ENCODE assay signal across 22 cellular contexts in the genomic region with DNA sequence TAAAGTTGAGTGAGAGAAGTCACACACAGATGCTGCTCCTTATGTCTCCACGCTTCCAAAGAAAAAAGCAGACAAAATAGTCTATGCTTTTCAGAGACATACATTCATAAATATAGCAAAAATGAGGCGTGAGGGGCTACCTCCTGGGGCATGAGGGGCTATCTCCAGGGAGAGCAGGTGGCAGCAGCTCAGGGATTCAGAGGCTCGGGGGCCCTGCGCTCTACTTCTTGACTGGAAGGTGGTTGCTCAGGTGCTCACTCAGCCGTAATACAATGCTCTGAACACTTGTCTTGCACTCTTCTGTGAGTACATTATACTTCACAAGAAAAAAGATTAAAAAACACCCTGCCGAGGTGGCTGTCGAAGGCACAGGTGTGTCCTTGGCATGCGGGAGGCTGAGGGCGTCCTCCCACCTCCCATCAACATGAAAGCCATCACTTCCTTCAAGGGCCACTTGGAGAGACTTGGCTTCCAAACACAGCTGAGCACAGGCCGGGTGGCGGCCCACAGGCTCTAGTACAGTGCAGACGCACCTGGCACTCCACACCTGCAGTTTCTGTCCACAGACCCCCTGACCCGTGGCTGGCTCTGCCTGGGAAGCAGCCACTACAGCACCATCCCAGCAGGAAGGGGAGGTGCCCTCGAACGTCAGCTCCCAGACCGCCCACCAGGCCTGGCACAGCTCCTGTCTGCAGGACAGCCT. TPM values are rescaled to one million over a fixed set of nuclear protein-coding genes. Genes with fewer than 3 reads are reported as not detected.
DNase-seq lines count a peak whose midpoint lies in the region; ATAC-seq and TF ChIP-seq lines count a peak whose summit lies in the region.
"Had no signal": no experiment of that assay in that cellular context is flagged by ENCODE, and none has a peak within 500 bp of the region (broad histone marks: within the 10 kb centered on the region; RNA-seq: fewer than 3 reads in every experiment).

No MANE protein-coding gene starts in this region.

- no peak for ATAC-seq in HG03469 (IDR thresholded peaks at IDR 0.05; ENCODE audit: unreplicated experiment)
- ATAC-seq: HCT116, right lobe of liver had no signal

- H3K4me1 Mint-ChIP-seq in activated naive CD8-positive, alpha-beta T cell treated with anti-CD3 and anti-CD28 coated beads for 36 hours, result no peaks in the 10 kb centered on the region
- H3K4me1 Mint-ChIP-seq: immature natural killer cell had no signal

- 79 to 86% methylated on average over 10 to 16 of the region's 16 CpGs for WGBS in testis, 2 donors

- no peak for TF ChIP-seq POLR2A in testis (IDR thresholded peaks at IDR 0.05)

- no peaks in the 10 kb centered on the region for H3K4me1 ChIP-seq in testis
- H3K4me1 ChIP-seq: ascending aorta, colonic mucosa had no signal

- no peak for TF ChIP-seq CTCF in testis (IDR thresholded peaks at IDR 0.05)

- intact Hi-C loops in testis (cut with DNase I; ENCODE audit: low total_unique reads), result no loop called here

- H3K27ac Mint-ChIP-seq in activated naive CD8-positive, alpha-beta T cell treated with anti-CD3 and anti-CD28 coated beads for 36 hours, result no peak overlapping the region
- H3K27ac Mint-ChIP-seq: immature natural killer cell, mesothelial cell of epicardium had no signal

- peak; percentile 17 to 83 (median 60) for DNase-seq in NCI-H1417 (lab: John Stamatoyannopoulos, UW)
- no peak for DNase-seq in NCI-H1417 treated with DMSO at 0.1 percent for 48 hours (lab: John Stamatoyannopoulos, UW)
- DNase-seq in NCI-H510A treated with DMSO at 0.1 percent for 48 hours (lab: John Stamatoyannopoulos, UW), result peak; percentile 57
- peak; percentile 10 for DNase-seq in epidermal melanocyte (ENCODE audit: insufficient read length, low spot score)
- peak; percentile 10 for DNase-seq in testis
- no peak for DNase-seq in activated naive CD8-positive, alpha-beta T cell treated with anti-CD3 and anti-CD28 coated beads for 36 hours
- DNase-seq in SW 1271 (lab: John Stamatoyannopoulos, UW), result no peak
- DNase-seq: activated naive CD4-positive, alpha-beta T cell; CD4-positive, CD25-positive, alpha-beta regulatory T cell; colonic mucosa; immature natural killer cell; IMR-90; NCI-H1105; NCI-H774 had no signal

- peaks cover 3% of the 10 kb centered on the region for H3K36me3 Mint-ChIP-seq in activated naive CD8-positive, alpha-beta T cell treated with anti-CD3 and anti-CD28 coated beads for 36 hours
- H3K36me3 Mint-ChIP-seq: immature natural killer cell had no signal

- no peaks in the 10 kb centered on the region for H3K36me3 ChIP-seq in testis (ENCODE audit: low read depth, missing control alignments)
- H3K36me3 ChIP-seq: colonic mucosa, right lobe of liver, thoracic aorta had no signal

- H3K27me3 Mint-ChIP-seq in activated naive CD8-positive, alpha-beta T cell treated with anti-CD3 and anti-CD28 coated beads for 36 hours, result no peaks in the 10 kb centered on the region
- H3K27me3 Mint-ChIP-seq: CD4-positive, CD25-positive, alpha-beta regulatory T cell had no signal

- H3K4me3 ChIP-seq in testis, result no peak overlapping the region
- H3K4me3 ChIP-seq: ascending aorta, colonic mucosa, right lobe of liver, thoracic aorta had no signal

- H3K27me3 ChIP-seq in testis, result no peaks in the 10 kb centered on the region
- H3K27me3 ChIP-seq: ascending aorta, colonic mucosa, right lobe of liver had no signal

- H3K9me3 Mint-ChIP-seq in activated naive CD8-positive, alpha-beta T cell treated with anti-CD3 and anti-CD28 coated beads for 36 hours, result no peaks in the 10 kb centered on the region
- H3K9me3 Mint-ChIP-seq: CD4-positive, CD25-positive, alpha-beta regulatory T cell; immature natural killer cell; mesothelial cell of epicardium had no signal

- no peaks in the 10 kb centered on the region for H3K9me3 ChIP-seq in testis
- H3K9me3 ChIP-seq: ascending aorta, colonic mucosa, right lobe of liver, thoracic aorta had no signal

- no peak overlapping the region for H3K27ac ChIP-seq in testis
- H3K27ac ChIP-seq: 22Rv1, ascending aorta, colonic mucosa, right lobe of liver, thoracic aorta had no signal

- no peak overlapping the region for H3K4me3 Mint-ChIP-seq in activated naive CD8-positive, alpha-beta T cell treated with anti-CD3 and anti-CD28 coated beads for 36 hours
- H3K4me3 Mint-ChIP-seq: CD4-positive, CD25-positive, alpha-beta regulatory T cell; immature natural killer cell; mesothelial cell of epicardium had no signal

RNA-seq across cellular contexts. Expression of gene GNB1L, which starts 37.0 kb away (rescaled TPM):
- 1 to 10 TPM; 5.5 to 6.9 TPM for total RNA-seq in testis
- 6.0 TPM for polyA plus RNA-seq in testis (ENCODE audit: insufficient read depth, low read depth, low replicate concordance)
- total RNA-seq in activated naive CD8-positive, alpha-beta T cell treated with anti-CD3 and anti-CD28 coated beads for 36 hours, result 10 to 100 TPM; 14.5 TPM

RNA-seq across cellular contexts. Expression of gene RTL10, which starts 37.0 kb away (rescaled TPM):
- 10 to 100 TPM; 11.0 to 14.7 TPM for total RNA-seq in testis
- polyA plus RNA-seq in testis (ENCODE audit: insufficient read depth, low read depth, low replicate concordance), result 10.9 TPM
- 10 to 100 TPM; 18.7 to 23.1 TPM for total RNA-seq in activated naive CD8-positive, alpha-beta T cell treated with anti-CD3 and anti-CD28 coated beads for 36 hours

RNA-seq across cellular contexts. Expression of gene TBX1, which starts 57.1 kb away (rescaled TPM):
- 10 to 100 TPM; 23.3 to 43.4 TPM for total RNA-seq in testis
- 18.1 TPM for polyA plus RNA-seq in testis (ENCODE audit: insufficient read depth, low read depth, low replicate concordance)
- total RNA-seq in activated naive CD8-positive, alpha-beta T cell treated with anti-CD3 and anti-CD28 coated beads for 36 hours, result not detected
- total RNA-seq: ascending aorta; CD4-positive, CD25-positive, alpha-beta regulatory T cell; epithelial cell of proximal tubule; IMR-90 had no signal
- polyA plus RNA-seq: CD4-positive, CD25-positive, alpha-beta regulatory T cell had no signal

Comparison
In these comparisons a context has a peak if more than half of its experiments do, and no peak if none do; other contexts are left out.
1. DNase-seq: peak in NCI-H1417 (3 of 3), NCI-H510A treated with DMSO at 0.1 percent for 48 hours (single experiment), epidermal melanocyte (single experiment) and testis (single experiment); none in NCI-H1417 treated with DMSO at 0.1 percent for 48 hours (single experiment), activated naive CD8-positive, alpha-beta T cell treated with anti-CD3 and anti-CD28 coated beads for 36 hours (single experiment) and SW 1271 (0 of 2).
2. RNA of gene TBX1, which starts 57.1 kb away (total RNA-seq): 23.3 to 43.4 TPM in testis; not detected in activated naive CD8-positive, alpha-beta T cell treated with anti-CD3 and anti-CD28 coated beads for 36 hours; every median in the first group is over 10 times any median in the second.